8 cellular contexts compared by ENCODE assay signal in genomic region chr11:22666320-22666699, GRCh38. TPM values are rescaled to one million over a fixed set of nuclear protein-coding genes. Genes with fewer than 3 reads are reported as not detected.
DNase-seq lines count a peak whose midpoint lies in the region; ATAC-seq and TF ChIP-seq lines count a peak whose summit lies in the region.

GAS2 (plus strand) TSS chr11:22666611; CDS start chr11:22674870, 8,259 bp downstream.

- H3K4me1 Mint-ChIP-seq in nephron, result peaks cover 22% of the 10 kb centered on the region

- peak within 1 kb of the TSS; percentile 89 to 90 (median 90) for H3K4me3 Mint-ChIP-seq in nephron

- H3K27me3 Mint-ChIP-seq in nephron (ENCODE audit: low read depth), result peaks cover 12% of the 10 kb centered on the region

- H3K27me3 ChIP-seq in dorsolateral prefrontal cortex, result no peaks in the 10 kb centered on the region

- DNase-seq in dorsolateral prefrontal cortex (no peak), dermis blood vessel endothelial cell (no peak), NCI-H2196 treated with DMSO at 0.1 percent for 48 hours (lab: John Stamatoyannopoulos, UW; ENCODE audit: unreplicated experiment) (no peak), globus pallidus (ENCODE audit: low spot score) (no peak)

- TF ChIP-seq CTCF in dorsolateral prefrontal cortex (IDR thresholded peaks at IDR 0.05 in 54 of 56, conservative IDR thresholded peaks at IDR 0.05 in 2 of 56; ENCODE audit: low read depth in 1 of 56, partially characterized antibody in 56 of 56) (peak in 1 of 56 donors; percentile 9), nephron (IDR thresholded peaks at IDR 0.05; ENCODE audit: unreplicated experiment in 3 of 3) (no peak)

- H3K27ac Mint-ChIP-seq in nephron, result peak within 1 kb of the TSS; percentile 75 to 89 (median 88)

- no peaks in the 10 kb centered on the region for H3K36me3 Mint-ChIP-seq in nephron (ENCODE audit: low read depth)

- peak within 1 kb of the TSS in 35 of 59 donors; percentile 6 to 71 (median 49) for H3K27ac ChIP-seq in dorsolateral prefrontal cortex

- peak within 1 kb of the TSS; percentile 41 to 81 (median 65) for H3K4me3 ChIP-seq in dorsolateral prefrontal cortex

- intact Hi-C loops in dorsolateral prefrontal cortex (cut with DNase I), result loop anchor here (5.0 kb wide), 3 partner anchors 39 to 121 kb away; partner anchors contain the start of gene FANCF (in 1 of the 2)

- no peaks in the 10 kb centered on the region for H3K9me3 Mint-ChIP-seq in nephron

- ATAC-seq in GM19395 (IDR thresholded peaks at IDR 0.05; ENCODE audit: unreplicated experiment) (peak; percentile 26), HG03108 (IDR thresholded peaks at IDR 0.05; ENCODE audit: unreplicated experiment) (peak; percentile 7), HG03280 (IDR thresholded peaks at IDR 0.05; ENCODE audit: unreplicated experiment) (no peak)

RNA-seq across cellular contexts. Expression of gene GAS2, which starts in this region (rescaled TPM):
- 10 to 100 TPM; 11.8 to 34.6 (median 23.0) TPM for total RNA-seq in dorsolateral prefrontal cortex
- 0.56 and 1.7 TPM in 2 replicates for total RNA-seq in dermis blood vessel endothelial cell
